ENCODE assay signal across 11 cellular contexts in genomic region chr12:2797721-2798418, GRCh38. TPM values are rescaled to one million over a fixed set of nuclear protein-coding genes. Genes with fewer than 3 reads are reported as not detected.
DNase-seq lines count a peak whose midpoint lies in the region; ATAC-seq and TF ChIP-seq lines count a peak whose summit lies in the region.
"Had no signal": no experiment of that assay in that cellular context is flagged by ENCODE, and none has a peak within 500 bp of the region (broad histone marks: within the 10 kb centered on the region; RNA-seq: fewer than 3 reads in every experiment).

No MANE protein-coding gene starts in this region.

- CTCF ChIA-PET in activated naive CD4-positive, alpha-beta T cell treated with anti-CD3 and anti-CD28 coated beads, Interleukin-2, amount 10 ng/mL, durations not matched to agents 7 days and 5 days (lab: Charles Lee) = interaction anchor here (0.9 to 3.9 kb wide), 2 partner anchors 13 to 16 kb away, joined by 4 to 21 read pairs; partner anchors contain the start of gene ITFG2

- TF ChIP-seq CTCF in heart right ventricle (IDR thresholded peaks at IDR 0.05) (peak in 6 of 9 donors; percentile 5 to 34 (median 26)), stomach (IDR thresholded peaks at IDR 0.05) (no peak)

- H3K27ac ChIP-seq in heart right ventricle (peak overlapping the region in 3 of 10 donors; percentile 9 to 48 (median 33)), stomach (peak overlapping the region in 3 of 5 donors; percentile 9 to 94 (median 28))
- H3K27ac ChIP-seq: BLaER1 had no signal

- H3K4me1 ChIP-seq in heart right ventricle (peaks cover 12 to 55% (median 39%) of the 10 kb centered on the region in 9 donors), stomach (peaks cover 17 to 63% (median 47%) of the 10 kb centered on the region in 4 donors)

- ATAC-seq in heart right ventricle (no peak), HG03175 (IDR thresholded peaks at IDR 0.05; ENCODE audit: unreplicated experiment) (no peak)
- ATAC-seq: sciatic nerve had no signal

- H3K4me1 Mint-ChIP-seq in activated naive CD4-positive, alpha-beta T cell treated with anti-CD3 and anti-CD28 coated beads, Interleukin-2, amount 10 ng/mL, durations not matched to agents 7 days and 5 days = peaks cover 19% of the 10 kb centered on the region
- peaks cover 25% of the 10 kb centered on the region for H3K4me1 Mint-ChIP-seq in activated naive CD8-positive, alpha-beta T cell (ENCODE audit: low read depth)

- peak overlapping the region; percentile 39 for H3K27ac Mint-ChIP-seq in activated naive CD4-positive, alpha-beta T cell treated with anti-CD3 and anti-CD28 coated beads, Interleukin-2, amount 10 ng/mL, durations not matched to agents 7 days and 5 days
- H3K27ac Mint-ChIP-seq in activated naive CD8-positive, alpha-beta T cell = peak overlapping the region; percentile 61

- H3K27me3 ChIP-seq in heart right ventricle (no peaks in the 10 kb centered on the region), stomach (peaks cover 0 to 6% (median 0%) of the 10 kb centered on the region in 3 donors)

- peaks cover 0 to 60% (median 37%) of the 10 kb centered on the region in 9 donors for H3K36me3 ChIP-seq in heart right ventricle
- peaks cover 44 to 60% (median 58%) of the 10 kb centered on the region in 4 donors for H3K36me3 ChIP-seq in stomach

- no peak for TF ChIP-seq EP300 in stomach (IDR thresholded peaks at IDR 0.05)

- peak overlapping the region; percentile 92 for H3K4me3 Mint-ChIP-seq in activated naive CD4-positive, alpha-beta T cell treated with anti-CD3 and anti-CD28 coated beads, Interleukin-2, amount 10 ng/mL, durations not matched to agents 7 days and 5 days
- H3K4me3 Mint-ChIP-seq in activated naive CD8-positive, alpha-beta T cell = peak overlapping the region; percentile 96

- peaks cover 37% of the 10 kb centered on the region for H3K36me3 Mint-ChIP-seq in activated naive CD4-positive, alpha-beta T cell treated with anti-CD3 and anti-CD28 coated beads, Interleukin-2, amount 10 ng/mL, durations not matched to agents 7 days and 5 days
- peaks cover 13% of the 10 kb centered on the region for H3K36me3 Mint-ChIP-seq in activated naive CD8-positive, alpha-beta T cell

- TF ChIP-seq POLR2A in stomach (IDR thresholded peaks at IDR 0.05) = no peak

- H3K9me3 ChIP-seq in heart right ventricle (no peaks in the 10 kb centered on the region), stomach (no peaks in the 10 kb centered on the region)
- H3K9me3 ChIP-seq: BLaER1 had no signal

- H3K27me3 Mint-ChIP-seq in activated naive CD4-positive, alpha-beta T cell treated with anti-CD3 and anti-CD28 coated beads, Interleukin-2, amount 10 ng/mL, durations not matched to agents 7 days and 5 days = peaks cover 20% of the 10 kb centered on the region
- H3K27me3 Mint-ChIP-seq in activated naive CD8-positive, alpha-beta T cell = no peaks in the 10 kb centered on the region

- no peak for DNase-seq in activated naive CD4-positive, alpha-beta T cell treated with anti-CD3 and anti-CD28 coated beads, Interleukin-2, amount 10 ng/mL, durations not matched to agents 7 days and 5 days
- no peak for DNase-seq in activated naive CD4-positive, alpha-beta T cell (lab: John Stamatoyannopoulos, UW)
- DNase-seq in heart right ventricle (peak; percentile 65 to 69), stomach (peak; percentile 88), DMS153 treated with DMSO at 0.1 percent for 48 hours (lab: John Stamatoyannopoulos, UW; ENCODE audit: unreplicated experiment) (no peak), NCI-H1105 (lab: John Stamatoyannopoulos, UW) (no peak)
- DNase-seq: NCI-H774 had no signal

- H3K9me3 Mint-ChIP-seq in activated naive CD4-positive, alpha-beta T cell treated with anti-CD3 and anti-CD28 coated beads, Interleukin-2, amount 10 ng/mL, durations not matched to agents 7 days and 5 days = no peaks in the 10 kb centered on the region
- no peaks in the 10 kb centered on the region for H3K9me3 Mint-ChIP-seq in activated naive CD8-positive, alpha-beta T cell (ENCODE audit: low read depth)

- intact Hi-C loops in heart right ventricle (cut with DNase I) = loop anchor here in 1 of 10 donors (2.0 kb wide), 1 partner anchor 15 kb away; the partner anchor contains the start of gene ITFG2
- intact Hi-C loops in stomach (cut with DNase I; ENCODE audit: low total_unique reads) = no loop called here

- H3K4me3 ChIP-seq in heart right ventricle = no peak overlapping the region
- H3K4me3 ChIP-seq in stomach = peak overlapping the region in 2 of 4 donors; percentile 89 to 98
- H3K4me3 ChIP-seq: BLaER1 had no signal

- WGBS in heart right ventricle, 2 donors = 47 to 50% methylated on average over 7 of the region's 7 CpGs
- WGBS in stomach, 5 donors = 45 to 63% (median 49%) methylated on average over 7 of the region's 7 CpGs

RNA-seq across cellular contexts. Expression of gene FKBP4, which starts 3.1 kb away (rescaled TPM):
- 10 to 100 TPM; 26.7 to 65.8 (median 49.1) TPM for total RNA-seq in heart right ventricle
- polyA plus RNA-seq in heart right ventricle = 10 to 100 TPM; 18.7 to 54.4 TPM
- 10 to 100 TPM; 25.3 to 57.2 (median 39.4) TPM for total RNA-seq in stomach
- polyA plus RNA-seq in stomach = 10 to 100 TPM; 46.9 to 51.4 (median 51.3) TPM

RNA-seq across cellular contexts. Expression of gene ITFG2, which starts 14.6 kb away (rescaled TPM):
- total RNA-seq in heart right ventricle = 10 to 100 TPM; 10.9 to 20.4 (median 13.3) TPM
- polyA plus RNA-seq in heart right ventricle = 10 to 100 TPM; 10.4 to 30.3 TPM
- 100 to 1,000 TPM in 3 of 5 donors, 10 to 100 TPM in 2; 19.1 to 208 (median 157) TPM for total RNA-seq in stomach
- polyA plus RNA-seq in stomach = 10 to 100 TPM; 14.9 to 27.8 (median 26.3) TPM

RNA-seq across cellular contexts. Expression of gene NRIP2, which starts 37.0 kb away (rescaled TPM):
- total RNA-seq in heart right ventricle (1 to 10 TPM; 1.4 to 3.6 (median 2.5) TPM), stomach (10 to 100 TPM in 1 of 5 donors, 1 to 10 TPM in 1, under 1 TPM in 1, not detected in 2; 0.92 to 24.3 (median 4.7) TPM)
- polyA plus RNA-seq in heart right ventricle (1 to 10 TPM; 2.3 to 4.0 TPM), stomach (under 1 TPM; 0.31 to 0.87 (median 0.63) TPM)

RNA-seq across cellular contexts. Expression of gene TEX52, which starts 59.0 kb away (rescaled TPM):
- total RNA-seq in heart right ventricle (not detected), stomach (not detected)
- polyA plus RNA-seq in heart right ventricle (not detected), stomach (not detected)
- total RNA-seq: sciatic nerve had no signal

Comparison
In these comparisons a context has a peak if more than half of its experiments do, and no peak if none do; other contexts are left out.
1. DNase-seq: peak in heart right ventricle (2 of 2) and stomach (single experiment); none in activated naive CD4-positive, alpha-beta T cell treated with anti-CD3 and anti-CD28 coated beads, Interleukin-2, amount 10 ng/mL, durations not matched to agents 7 days and 5 days (single experiment), activated naive CD4-positive, alpha-beta T cell (0 of 4), DMS153 treated with DMSO at 0.1 percent for 48 hours (single experiment) and NCI-H1105 (single experiment).
2. CTCF ChIP-seq: peak in heart right ventricle (6 of 9); none in stomach (0 of 7).